ENCODE assay signal across 1 cellular context in the genomic region with DNA sequence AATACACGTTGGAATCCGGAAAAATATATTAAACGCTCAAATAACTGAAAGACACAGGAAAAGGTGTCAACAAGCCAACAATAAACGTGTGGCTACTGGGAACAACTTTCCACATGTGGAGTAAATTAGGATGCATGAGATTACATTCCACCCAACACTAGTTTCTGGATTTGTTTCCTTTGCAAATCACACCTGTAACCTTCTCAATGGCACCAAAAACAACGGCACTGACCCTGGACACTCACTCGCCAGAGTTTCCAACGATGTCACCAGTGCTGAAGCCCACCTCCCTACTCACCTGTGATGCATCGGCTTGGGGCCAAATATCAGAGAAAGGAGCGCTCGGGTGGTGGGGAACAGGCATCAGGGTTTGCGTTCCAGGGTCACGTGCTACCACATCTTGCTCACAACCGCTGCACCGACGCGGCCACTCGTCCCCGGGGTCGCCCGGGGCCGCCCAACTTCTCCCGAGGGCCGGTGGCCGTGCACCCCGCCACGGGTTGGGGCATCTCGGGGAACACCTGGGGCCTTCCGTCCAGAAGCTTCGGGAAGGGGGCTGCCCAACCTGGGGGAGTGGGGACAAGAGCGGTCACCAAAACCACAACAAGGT.
TF ChIP-seq lines count a peak whose summit lies in the region.

No MANE protein-coding gene starts in this region.

TF ChIP-seq in GM23338, 12 proteins besides CTCF, POLR2A, EP300 and RAD21 (continued from another document):
- TF ChIP-seq, protein P1, sequence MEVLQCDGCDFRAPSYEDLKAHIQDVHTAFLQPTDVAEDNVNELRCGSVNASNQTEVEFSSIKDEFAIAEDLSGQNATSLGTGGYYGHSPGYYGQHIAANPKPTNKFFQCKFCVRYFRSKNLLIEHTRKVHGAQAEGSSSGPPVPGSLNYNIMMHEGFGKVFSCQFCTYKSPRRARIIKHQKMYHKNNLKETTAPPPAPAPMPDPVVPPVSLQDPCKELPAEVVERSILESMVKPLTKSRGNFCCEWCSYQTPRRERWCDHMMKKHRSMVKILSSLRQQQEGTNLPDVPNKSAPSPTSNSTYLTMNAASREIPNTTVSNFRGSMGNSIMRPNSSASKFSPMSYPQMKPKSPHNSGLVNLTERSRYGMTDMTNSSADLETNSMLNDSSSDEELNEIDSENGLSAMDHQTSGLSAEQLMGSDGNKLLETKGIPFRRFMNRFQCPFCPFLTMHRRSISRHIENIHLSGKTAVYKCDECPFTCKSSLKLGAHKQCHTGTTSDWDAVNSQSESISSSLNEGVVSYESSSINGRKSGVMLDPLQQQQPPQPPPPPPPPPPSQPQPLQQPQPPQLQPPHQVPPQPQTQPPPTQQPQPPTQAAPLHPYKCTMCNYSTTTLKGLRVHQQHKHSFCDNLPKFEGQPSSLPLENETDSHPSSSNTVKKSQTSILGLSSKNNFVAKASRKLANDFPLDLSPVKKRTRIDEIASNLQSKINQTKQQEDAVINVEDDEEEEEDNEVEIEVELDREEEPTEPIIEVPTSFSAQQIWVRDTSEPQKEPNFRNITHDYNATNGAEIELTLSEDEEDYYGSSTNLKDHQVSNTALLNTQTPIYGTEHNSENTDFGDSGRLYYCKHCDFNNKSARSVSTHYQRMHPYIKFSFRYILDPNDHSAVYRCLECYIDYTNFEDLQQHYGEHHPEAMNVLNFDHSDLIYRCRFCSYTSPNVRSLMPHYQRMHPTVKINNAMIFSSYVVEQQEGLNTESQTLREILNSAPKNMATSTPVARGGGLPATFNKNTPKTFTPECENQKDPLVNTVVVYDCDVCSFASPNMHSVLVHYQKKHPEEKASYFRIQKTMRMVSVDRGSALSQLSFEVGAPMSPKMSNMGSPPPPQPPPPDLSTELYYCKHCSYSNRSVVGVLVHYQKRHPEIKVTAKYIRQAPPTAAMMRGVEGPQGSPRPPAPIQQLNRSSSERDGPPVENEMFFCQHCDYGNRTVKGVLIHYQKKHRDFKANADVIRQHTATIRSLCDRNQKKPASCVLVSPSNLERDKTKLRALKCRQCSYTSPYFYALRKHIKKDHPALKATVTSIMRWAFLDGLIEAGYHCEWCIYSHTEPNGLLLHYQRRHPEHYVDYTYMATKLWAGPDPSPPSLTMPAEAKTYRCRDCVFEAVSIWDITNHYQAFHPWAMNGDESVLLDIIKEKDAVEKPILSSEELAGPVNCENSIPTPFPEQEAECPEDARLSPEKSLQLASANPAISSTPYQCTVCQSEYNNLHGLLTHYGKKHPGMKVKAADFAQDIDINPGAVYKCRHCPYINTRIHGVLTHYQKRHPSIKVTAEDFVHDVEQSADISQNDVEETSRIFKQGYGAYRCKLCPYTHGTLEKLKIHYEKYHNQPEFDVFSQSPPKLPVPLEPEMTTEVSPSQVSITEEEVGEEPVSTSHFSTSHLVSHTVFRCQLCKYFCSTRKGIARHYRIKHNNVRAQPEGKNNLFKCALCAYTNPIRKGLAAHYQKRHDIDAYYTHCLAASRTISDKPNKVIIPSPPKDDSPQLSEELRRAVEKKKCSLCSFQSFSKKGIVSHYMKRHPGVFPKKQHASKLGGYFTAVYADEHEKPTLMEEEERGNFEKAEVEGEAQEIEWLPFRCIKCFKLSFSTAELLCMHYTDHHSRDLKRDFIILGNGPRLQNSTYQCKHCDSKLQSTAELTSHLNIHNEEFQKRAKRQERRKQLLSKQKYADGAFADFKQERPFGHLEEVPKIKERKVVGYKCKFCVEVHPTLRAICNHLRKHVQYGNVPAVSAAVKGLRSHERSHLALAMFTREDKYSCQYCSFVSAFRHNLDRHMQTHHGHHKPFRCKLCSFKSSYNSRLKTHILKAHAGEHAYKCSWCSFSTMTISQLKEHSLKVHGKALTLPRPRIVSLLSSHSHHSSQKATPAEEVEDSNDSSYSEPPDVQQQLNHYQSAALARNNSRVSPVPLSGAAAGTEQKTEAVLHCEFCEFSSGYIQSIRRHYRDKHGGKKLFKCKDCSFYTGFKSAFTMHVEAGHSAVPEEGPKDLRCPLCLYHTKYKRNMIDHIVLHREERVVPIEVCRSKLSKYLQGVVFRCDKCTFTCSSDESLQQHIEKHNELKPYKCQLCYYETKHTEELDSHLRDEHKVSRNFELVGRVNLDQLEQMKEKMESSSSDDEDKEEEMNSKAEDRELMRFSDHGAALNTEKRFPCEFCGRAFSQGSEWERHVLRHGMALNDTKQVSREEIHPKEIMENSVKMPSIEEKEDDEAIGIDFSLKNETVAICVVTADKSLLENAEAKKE (CRISPR knock-in tag; IDR thresholded peaks at IDR 0.05), result no peak
- no peak for TF ChIP-seq STAT1 (IDR thresholded peaks at IDR 0.05; ENCODE audit: unreplicated experiment)
- TF ChIP-seq ETS1 (IDR thresholded peaks at IDR 0.05), result no peak
- no peak for TF ChIP-seq ZNF331 (CRISPR knock-in tag; IDR thresholded peaks at IDR 0.05; ENCODE audit: low read depth)
